ENCODE assay signal across 8 cellular contexts in genomic region chr12:11500222-11500860, GRCh38.
DNase-seq lines count a peak whose midpoint lies in the region; ATAC-seq and TF ChIP-seq lines count a peak whose summit lies in the region.

No MANE protein-coding gene starts in this region.

- TF ChIP-seq CTCF in activated CD8-positive, alpha-beta T cell treated with anti-CD3 and anti-CD28 coated beads for 36 hours (IDR thresholded peaks at IDR 0.05) = no peak
- TF ChIP-seq CTCF in dorsolateral prefrontal cortex (IDR thresholded peaks at IDR 0.05 in 54 of 56, conservative IDR thresholded peaks at IDR 0.05 in 2 of 56; ENCODE audit: low read depth in 1 of 56, partially characterized antibody in 56 of 56) (peak in 27 of 56 donors; percentile 10 to 47 (median 25)), liver (IDR thresholded peaks at IDR 0.05; ENCODE audit: low read depth, low read length, missing input control) (no peak)

- intact Hi-C loops in activated CD8-positive, alpha-beta T cell treated with anti-CD3 and anti-CD28 coated beads for 36 hours (cut with micrococcal nuclease) = no loop called here
- intact Hi-C loops in dorsolateral prefrontal cortex (cut with DNase I) = no loop called here

- peaks cover 31% of the 10 kb centered on the region for H3K27me3 Mint-ChIP-seq in activated CD8-positive, alpha-beta T cell treated with anti-CD3 and anti-CD28 coated beads for 36 hours

- ATAC-seq in GM19035 (IDR thresholded peaks at IDR 0.05; ENCODE audit: unreplicated experiment) = peak; percentile 50
- peak; percentile 94 for ATAC-seq in activated CD8-positive, alpha-beta T cell treated with anti-CD3 and anti-CD28 coated beads for 36 hours
- no peak for ATAC-seq in HG02938 (IDR thresholded peaks at IDR 0.05; ENCODE audit: unreplicated experiment)

- H3K27me3 ChIP-seq in dorsolateral prefrontal cortex (no peaks in the 10 kb centered on the region), liver (ENCODE audit: control insufficient read depth in 4 of 4, insufficient read depth in 4 of 4, low read length in 3 of 4) (no peaks in the 10 kb centered on the region)

- no peak overlapping the region for H3K27ac Mint-ChIP-seq in activated CD8-positive, alpha-beta T cell treated with anti-CD3 and anti-CD28 coated beads for 36 hours

- 10% methylated on average over 59 of the region's 59 CpGs for WGBS in liver

- no peaks in the 10 kb centered on the region for H3K9me3 ChIP-seq in liver (ENCODE audit: control insufficient read depth in 4 of 4, low read length in 3 of 4)

- CTCF ChIA-PET in activated CD8-positive, alpha-beta T cell treated with anti-CD3 and anti-CD28 coated beads for 36 hours (lab: Charles Lee) = interaction anchor here (1.0 to 1.5 kb wide), 3 partner anchors 13 to 46 kb away, joined by 3 to 6 read pairs (median 3); no protein-coding TSS in a partner anchor

- no peaks in the 10 kb centered on the region for H3K9me3 Mint-ChIP-seq in activated CD8-positive, alpha-beta T cell treated with anti-CD3 and anti-CD28 coated beads for 36 hours

- H3K4me3 ChIP-seq in dorsolateral prefrontal cortex (peak overlapping the region in 58 of 59 donors; percentile 23 to 71 (median 55)), liver (ENCODE audit: low read depth in 1 of 3, low read length in 3 of 3) (no peak overlapping the region)

- peaks cover 4% of the 10 kb centered on the region for H3K4me1 Mint-ChIP-seq in activated CD8-positive, alpha-beta T cell treated with anti-CD3 and anti-CD28 coated beads for 36 hours (ENCODE audit: low read depth)

- peak overlapping the region in 57 of 59 donors; percentile 24 to 92 (median 82) for H3K27ac ChIP-seq in dorsolateral prefrontal cortex
- H3K27ac ChIP-seq in liver (ENCODE audit: low read depth in 1 of 2, low read length in 2 of 2) = no peak overlapping the region

- TF ChIP-seq RAD21 in liver (IDR thresholded peaks at IDR 0.05) = no peak

- POLR2A ChIA-PET in activated CD8-positive, alpha-beta T cell treated with anti-CD3 and anti-CD28 coated beads for 36 hours (lab: Charles Lee) = no interaction called here

- no peak overlapping the region for H3K9ac ChIP-seq in liver (ENCODE audit: low read depth in 1 of 2, low read length in 2 of 2)

- peaks cover 0 to 7% (median 0%) of the 10 kb centered on the region in 4 donors for H3K4me1 ChIP-seq in liver (ENCODE audit: control insufficient read depth in 4 of 4, insufficient read depth in 4 of 4, low read length in 3 of 4)

- H3K4me3 Mint-ChIP-seq in activated CD8-positive, alpha-beta T cell treated with anti-CD3 and anti-CD28 coated beads for 36 hours = no peak overlapping the region

- peak; percentile 32 for DNase-seq in NCI-H2029 (lab: John Stamatoyannopoulos, UW)
- DNase-seq in activated CD8-positive, alpha-beta T cell treated with anti-CD3 and anti-CD28 coated beads for 36 hours = peak; percentile 83
- peak; percentile 27 to 80 (median 64) for DNase-seq in dorsolateral prefrontal cortex
- peak; percentile 68 to 86 for DNase-seq in stimulated activated CD4-positive, alpha-beta T cell treated with anti-CD3 and anti-CD28 coated beads, Interleukin-4, amount 100 ng/mL, for 48 hours (ENCODE audit: low read depth in 2 of 2)
- DNase-seq in SKM-1 (lab: John Stamatoyannopoulos, UW; ENCODE audit: unreplicated experiment) = no peak

- H3K36me3 Mint-ChIP-seq in activated CD8-positive, alpha-beta T cell treated with anti-CD3 and anti-CD28 coated beads for 36 hours (ENCODE audit: low read depth) = no peaks in the 10 kb centered on the region

- H3K36me3 ChIP-seq in liver (ENCODE audit: control insufficient read depth in 4 of 4, insufficient read depth in 3 of 4, low read depth in 1 of 4, low read length in 3 of 4) = no peaks in the 10 kb centered on the region

TF ChIP-seq in liver, 16 proteins besides CTCF, POLR2A, EP300 and RAD21:
- TF ChIP-seq HNF4G (IDR thresholded peaks at IDR 0.05) = no peak
- TF ChIP-seq REST (IDR thresholded peaks at IDR 0.05) = peak; percentile 100
- no peak for TF ChIP-seq TAF1 (conservative IDR thresholded peaks at IDR 0.05)
TF ChIP-seq in liver: peak in this region for 1.

Comparison
In these comparisons a context has a peak if more than half of its experiments do, and no peak if none do; other contexts are left out.
1. H3K27ac ChIP-seq: peak in dorsolateral prefrontal cortex (57 of 59); none in liver (0 of 2).
2. H3K4me3 ChIP-seq: peak in dorsolateral prefrontal cortex (58 of 59); none in liver (0 of 3).